Comparison of ENCODE assay signal across 8 cellular contexts in genomic region chr2:159713691-159714585, GRCh38.
DNase-seq lines count a peak whose midpoint lies in the region; FAIRE-seq and TF ChIP-seq lines count a peak whose summit lies in the region.

No MANE protein-coding gene starts in this region.

- in situ Hi-C loops in brain microvascular endothelial cell (cut with HindIII; ENCODE audit: low pct_ligation_motif_present, low sequenced_read_pairs) = no loop called here

- no peak for FAIRE-seq in urothelium cell line (lab: Jason Lieb, UNC)

- peak overlapping the region; percentile 96 for H3K27ac ChIP-seq in brain microvascular endothelial cell

- H3K4me3 ChIP-seq in brain microvascular endothelial cell (ENCODE audit: low read depth, low read length) = peak overlapping the region; percentile 97

- DNase-seq in DMS53 (lab: John Stamatoyannopoulos, UW) (peak; percentile 23), DMS53 treated with DMSO at 0.1 percent for 48 hours (lab: John Stamatoyannopoulos, UW; ENCODE audit: unreplicated experiment) (no peak), NCI-H1105 (lab: John Stamatoyannopoulos, UW) (peak; percentile 1), brain microvascular endothelial cell (peak; percentile 64), medulla oblongata (ENCODE audit: extremely low spot score) (peak; percentile 16), urothelium cell line (ENCODE audit: low spot score) (peak; percentile 8), Ammon's horn (ENCODE audit: low spot score) (no peak)
- DNase-seq in stimulated activated CD4-positive, alpha-beta T cell treated with anti-CD3 and anti-CD28 coated beads, Interleukin-4, amount 100 ng/mL, for 24 hours = no peak

- no peak for TF ChIP-seq CTCF in brain microvascular endothelial cell (IDR thresholded peaks at IDR 0.05; ENCODE audit: low read depth, low read length, missing control alignments)

- H3K36me3 ChIP-seq in brain microvascular endothelial cell (replicated peaks) = peaks cover 27% of the 10 kb centered on the region

- H3K27me3 ChIP-seq in brain microvascular endothelial cell (replicated peaks) = no peaks in the 10 kb centered on the region

Comparison
In these comparisons a context has a peak if more than half of its experiments do, and no peak if none do; other contexts are left out.
1. DNase-seq: peak in DMS53 (single experiment), NCI-H1105 (single experiment), brain microvascular endothelial cell (single experiment), medulla oblongata (single experiment) and urothelium cell line (single experiment); none in DMS53 treated with DMSO at 0.1 percent for 48 hours (single experiment), stimulated activated CD4-positive, alpha-beta T cell treated with anti-CD3 and anti-CD28 coated beads, Interleukin-4, amount 100 ng/mL, for 24 hours (single experiment) and Ammon's horn (single experiment).